8 cellular contexts compared by ENCODE assay signal in the genomic region with DNA sequence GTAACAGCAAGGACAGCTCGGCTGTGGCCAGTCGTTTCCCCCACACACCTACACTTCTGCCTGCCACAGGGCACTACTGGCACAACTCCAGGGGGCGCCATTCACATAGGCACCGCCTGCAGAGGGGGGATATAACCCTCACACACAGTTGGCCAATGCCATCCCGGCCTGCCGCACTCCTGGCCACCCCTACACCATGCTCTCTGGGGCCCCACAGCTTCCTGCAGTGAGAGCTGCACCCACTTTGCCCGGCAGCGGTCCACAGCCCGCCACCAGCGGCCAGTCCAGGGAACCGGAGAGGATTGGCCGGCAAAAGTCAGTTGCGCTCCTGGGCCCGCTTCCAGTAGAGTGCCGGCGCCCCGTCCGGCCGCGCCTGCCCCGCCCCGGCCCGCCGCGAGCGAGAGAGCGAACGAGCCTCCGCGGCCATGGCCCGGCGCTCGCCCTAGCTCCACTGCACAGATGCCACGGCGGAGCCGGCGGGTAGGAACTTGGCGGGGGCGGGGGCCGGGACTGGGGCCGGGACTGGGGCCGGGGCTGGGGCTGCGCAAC. TPM values are rescaled to one million over a fixed set of nuclear protein-coding genes. Genes with fewer than 3 reads are reported as not detected.
DNase-seq lines count a peak whose midpoint lies in the region; ATAC-seq and TF ChIP-seq lines count a peak whose summit lies in the region.

No MANE protein-coding gene starts in this region.

- no peaks in the 10 kb centered on the region for H3K27me3 ChIP-seq in NT2/D1 (ENCODE audit: insufficient read depth, insufficient read length)
- no peaks in the 10 kb centered on the region for H3K27me3 ChIP-seq in thymus (ENCODE audit: control insufficient read depth, insufficient read depth)

- no peaks in the 10 kb centered on the region for H3K9me3 ChIP-seq in NT2/D1 (ENCODE audit: insufficient read depth, low read length)
- H3K9me3 ChIP-seq in thymus (ENCODE audit: control insufficient read depth) = no peaks in the 10 kb centered on the region

- TF ChIP-seq CTCF in fibroblast of mammary gland (conservative IDR thresholded peaks at IDR 0.05; ENCODE audit: control insufficient read depth, insufficient read depth, low read depth, low read length) = peak; percentile 35

- 2% methylated on average over 43 of the region's 43 CpGs for WGBS in thymus

- peak overlapping the region; percentile 63 to 92 for H3K4me3 Mint-ChIP-seq in activated T-cell treated with anti-CD3 and anti-CD28 coated beads, Interleukin-2, amount 50 U/mL, for 72 hours

- H3K27ac ChIP-seq in thymus (ENCODE audit: low read depth) = peak overlapping the region; percentile 83

- peak; percentile 36 for ATAC-seq in HG02759 (IDR thresholded peaks at IDR 0.05; ENCODE audit: unreplicated experiment)
- ATAC-seq in activated T-cell treated with anti-CD3 and anti-CD28 coated beads, Interleukin-2, amount 50 U/mL, for 72 hours (replicated peaks in 1 of 2) = peak; percentile 54 to 60

- DNase-seq in DMS79 treated with DMSO at 0.1 percent for 48 hours (lab: John Stamatoyannopoulos, UW) (peak; percentile 2), DMS79 (lab: John Stamatoyannopoulos, UW) (no peak), NT2/D1 (ENCODE audit: low read depth, low spot score) (no peak), fibroblast of mammary gland (ENCODE audit: low read depth) (peak; percentile 61), myocyte (ENCODE audit: low read depth) (peak; percentile 87)
- peak; percentile 54 to 55 for DNase-seq in activated T-cell treated with anti-CD3 and anti-CD28 coated beads, Interleukin-2, amount 50 U/mL, for 72 hours

- H3K36me3 ChIP-seq in NT2/D1 (ENCODE audit: insufficient read depth, insufficient read length, low read length) (peaks cover 28% of the 10 kb centered on the region), thymus (ENCODE audit: control insufficient read depth, insufficient read depth) (peaks cover 13% of the 10 kb centered on the region)

- no peaks in the 10 kb centered on the region for H3K9me3 Mint-ChIP-seq in activated T-cell treated with anti-CD3 and anti-CD28 coated beads, Interleukin-2, amount 50 U/mL, for 72 hours

- no peaks in the 10 kb centered on the region for H3K36me3 Mint-ChIP-seq in activated T-cell treated with anti-CD3 and anti-CD28 coated beads, Interleukin-2, amount 50 U/mL, for 72 hours (ENCODE audit: insufficient read depth in 2 of 2)

- H3K9ac ChIP-seq in NT2/D1 (ENCODE audit: insufficient read length, low read depth) = peak overlapping the region; percentile 21

- H3K4me1 ChIP-seq in NT2/D1 (ENCODE audit: insufficient read depth, insufficient read length) = peaks cover 27% of the 10 kb centered on the region
- peaks cover 45% of the 10 kb centered on the region for H3K4me1 ChIP-seq in thymus (ENCODE audit: control insufficient read depth, insufficient read depth, low read length)

- H3K27ac Mint-ChIP-seq in activated T-cell treated with anti-CD3 and anti-CD28 coated beads, Interleukin-2, amount 50 U/mL, for 72 hours = no peak overlapping the region

- no peaks in the 10 kb centered on the region for H3K27me3 Mint-ChIP-seq in activated T-cell treated with anti-CD3 and anti-CD28 coated beads, Interleukin-2, amount 50 U/mL, for 72 hours (ENCODE audit: low read depth)

- peaks cover 60% of the 10 kb centered on the region for H3K4me1 Mint-ChIP-seq in activated T-cell treated with anti-CD3 and anti-CD28 coated beads, Interleukin-2, amount 50 U/mL, for 72 hours (ENCODE audit: low read depth)

- H3K4me3 ChIP-seq in NT2/D1 (ENCODE audit: insufficient read length, low read depth) = peak overlapping the region; percentile 34
- H3K4me3 ChIP-seq in fibroblast of mammary gland (ENCODE audit: control insufficient read depth, low read depth, low read length) = peak overlapping the region; percentile 79
- peak overlapping the region; percentile 75 for H3K4me3 ChIP-seq in thymus (ENCODE audit: low read length)

RNA-seq across cellular contexts. Expression of a gene that starts 25.6 kb away (rescaled TPM):
- under 1 TPM; 0.55 to 0.60 TPM for total RNA-seq in activated T-cell treated with anti-CD3 and anti-CD28 coated beads, Interleukin-2, amount 50 U/mL, for 72 hours
- total RNA-seq in myocyte = 0.10 and 0.13 TPM in 2 replicates
- 0.13 TPM for polyA plus RNA-seq in myocyte (2012)
- polyA plus RNA-seq in thymus = 4.1 TPM

Comparison
In these comparisons a context has a peak if more than half of its experiments do, and no peak if none do; other contexts are left out.
1. DNase-seq: peak in DMS79 treated with DMSO at 0.1 percent for 48 hours (single experiment), activated T-cell treated with anti-CD3 and anti-CD28 coated beads, Interleukin-2, amount 50 U/mL, for 72 hours (2 of 2), fibroblast of mammary gland (single experiment) and myocyte (single experiment); none in DMS79 (single experiment) and NT2/D1 (single experiment).
2. Peak in every context shown above with its lines, with median percentiles within 50 percentile points of each other: H3K4me3 ChIP-seq.